In the genomic region with DNA sequence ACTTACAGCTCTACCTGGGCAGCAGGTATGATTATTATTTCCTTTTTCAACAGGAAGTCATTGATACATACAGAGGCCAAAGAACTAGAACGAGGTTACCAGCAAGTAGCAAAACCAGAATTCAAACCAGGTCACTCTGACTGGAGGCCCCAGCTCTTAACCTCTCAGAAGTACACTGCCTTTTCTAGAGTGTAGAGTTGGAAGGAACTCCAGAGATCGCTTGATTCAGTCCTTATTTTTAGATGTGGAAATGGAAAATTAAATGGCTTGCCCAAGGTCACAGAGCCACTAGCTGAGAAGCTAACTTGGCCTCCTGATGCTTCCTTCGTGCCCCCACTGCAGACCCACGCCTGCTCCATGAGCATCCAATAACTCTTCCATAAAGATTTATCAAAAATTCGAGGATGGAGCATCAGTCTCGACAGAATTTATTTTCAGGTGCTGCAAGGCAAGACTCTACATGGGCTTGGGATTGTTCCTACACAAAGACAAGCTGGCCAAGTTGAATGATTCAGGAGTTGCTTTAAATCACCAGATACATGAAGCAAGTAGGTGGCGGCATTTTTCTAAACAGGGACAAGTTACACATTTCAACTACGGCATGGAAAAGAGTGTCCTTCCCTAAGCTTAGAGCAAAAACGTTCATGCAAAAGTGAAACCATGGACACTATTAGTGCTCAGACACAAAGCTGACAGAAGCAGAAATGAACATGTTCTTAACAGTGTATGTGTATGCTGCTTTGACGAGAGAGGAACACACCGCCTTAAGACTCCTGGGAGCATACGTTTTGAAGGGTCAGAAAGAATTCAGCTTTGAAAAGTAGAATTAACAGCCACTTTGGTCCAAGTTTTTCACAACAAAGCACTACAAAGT, we compare ENCODE assay signal across 36 cellular contexts.
DNase-seq lines count a peak whose midpoint lies in the region; ATAC-seq, FAIRE-seq and TF ChIP-seq lines count a peak whose summit lies in the region.
"Had no signal": no experiment of that assay in that cellular context is flagged by ENCODE, and none has a peak within 500 bp of the region (broad histone marks: within the 10 kb centered on the region; RNA-seq: fewer than 3 reads in every experiment).

No MANE protein-coding gene starts in this region.

- H3K27me3 Mint-ChIP-seq in H9 (ENCODE audit: low read depth) = no peaks in the 10 kb centered on the region
- H3K27me3 Mint-ChIP-seq: CD4-positive, CD25-positive, alpha-beta regulatory T cell; dendritic cell treated with granulocyte-macrophage colony-stimulating factor and Interleukin-4, amounts not matched to agents 40 ng/mL and 50 ng/mL, for 4 days had no signal

- no peak overlapping the region for H3K56ac ChIP-seq in H9 (ENCODE audit: insufficient read length, low read depth, low read length)

- H3K4me3 ChIP-seq in ascending aorta (peak overlapping the region; percentile 28 to 57), sigmoid colon (peak overlapping the region in 2 of 4 donors; percentile 17 to 20)
- H3K4me3 ChIP-seq: GM23248, MG63, prostate gland, skin epidermis, thyroid gland had no signal

- no peak for TF ChIP-seq CTCF in H9 (conservative IDR thresholded peaks at IDR 0.05)
- TF ChIP-seq CTCF in ascending aorta (IDR thresholded peaks at IDR 0.05) = no peak
- no peak for TF ChIP-seq CTCF in sigmoid colon (IDR thresholded peaks at IDR 0.05)

- no peak overlapping the region for H4K91ac ChIP-seq in H9 (ENCODE audit: insufficient read length, low read depth, low read length)

- H2BK5ac ChIP-seq in H9 (ENCODE audit: insufficient read length, low read length) = no peak overlapping the region

- no peak overlapping the region for H3K27ac ChIP-seq in H9 (ENCODE audit: insufficient read length, low read depth, low read length)
- peak overlapping the region; percentile 71 to 76 for H3K27ac ChIP-seq in ascending aorta
- peak overlapping the region in 3 of 4 donors; percentile 47 to 61 (median 47) for H3K27ac ChIP-seq in sigmoid colon
- H3K27ac ChIP-seq: GM23248, KMS-11, prostate gland, thyroid gland had no signal

- H2AFZ ChIP-seq in H9 (ENCODE audit: low read length) = no peak overlapping the region
- H2AFZ ChIP-seq: GM23248 had no signal

- H3K36me3 ChIP-seq in ascending aorta (no peaks in the 10 kb centered on the region), sigmoid colon (no peaks in the 10 kb centered on the region)
- H3K36me3 ChIP-seq: esophagus muscularis mucosa, MG63, prostate gland, thyroid gland had no signal

- H3K18ac ChIP-seq in H9 (ENCODE audit: insufficient read length, low read depth, low read length) = no peak overlapping the region

- no peaks in the 10 kb centered on the region for H3K4me1 ChIP-seq in H9 (ENCODE audit: insufficient read depth, low read length)
- peaks cover 5 to 59% of the 10 kb centered on the region in 2 donors for H3K4me1 ChIP-seq in ascending aorta
- H3K4me1 ChIP-seq in sigmoid colon = peaks cover 0 to 71% (median 39%) of the 10 kb centered on the region in 4 donors
- H3K4me1 ChIP-seq: prostate gland, thyroid gland had no signal

- no peaks in the 10 kb centered on the region for H4K20me1 ChIP-seq in H9 (ENCODE audit: control insufficient read depth, insufficient read depth, insufficient read length)

- intact Hi-C loops in ascending aorta (cut with DNase I) (loop anchor here (5.0 kb wide), 1 partner anchor 423 kb away; no protein-coding TSS in a partner anchor), sigmoid colon (cut with DNase I) (no loop called here)

- H2BK120ac ChIP-seq in H9 (ENCODE audit: low read depth, low read length, poor library complexity, severe bottlenecking) = no peak overlapping the region

- H3K9ac ChIP-seq in H9 (ENCODE audit: extremely low read depth, insufficient read length, low read length) = no peak overlapping the region
- H3K9ac ChIP-seq: GM23248, KMS-11 had no signal

- no peak overlapping the region for H3K14ac ChIP-seq in H9 (ENCODE audit: insufficient read depth, low read length)

- H3K4ac ChIP-seq in H9 (ENCODE audit: low read depth, low read length) = no peak overlapping the region

- H3K4me1 Mint-ChIP-seq in H9 = no peaks in the 10 kb centered on the region
- H3K4me1 Mint-ChIP-seq: activated naive CD8-positive, alpha-beta T cell treated with anti-CD3 and anti-CD28 coated beads for 36 hours; CD4-positive, CD25-positive, alpha-beta regulatory T cell had no signal

- H3K23me2 ChIP-seq in H9 (ENCODE audit: insufficient read length, low read depth, low read length, poor library complexity, severe bottlenecking) = no peaks in the 10 kb centered on the region

- no peak for ATAC-seq in GM21367 (IDR thresholded peaks at IDR 0.05; ENCODE audit: unreplicated experiment)
- no peak for ATAC-seq in activated naive CD4-positive, alpha-beta T cell treated with anti-CD3 and anti-CD28 coated beads, Interleukin-2, amount 50 U/mL, for 72 hours
- ATAC-seq: left colon, T-helper 17 cell had no signal

- no peak for TF ChIP-seq EP300 in sigmoid colon (IDR thresholded peaks at IDR 0.05)

- FAIRE-seq in islet of Langerhans (lab: Jason Lieb, UNC) = peak; percentile 17
- FAIRE-seq: astrocyte, TTC549 had no signal

- no peak overlapping the region for H3K27ac Mint-ChIP-seq in H9
- no peak overlapping the region for H3K27ac Mint-ChIP-seq in activated naive CD4-positive, alpha-beta T cell treated with anti-CD3 and anti-CD28 coated beads, Interleukin-2, amount 50 U/mL, for 72 hours
- H3K27ac Mint-ChIP-seq: activated naive CD8-positive, alpha-beta T cell treated with anti-CD3 and anti-CD28 coated beads for 36 hours; CD4-positive, CD25-positive, alpha-beta regulatory T cell; dendritic cell treated with granulocyte-macrophage colony-stimulating factor and Interleukin-4, amounts not matched to agents 40 ng/mL and 50 ng/mL, for 4 days; T-helper 17 cell had no signal

- no peak overlapping the region for H2BK12ac ChIP-seq in H9 (ENCODE audit: insufficient read length, low read depth, low read length)

- H4K8ac ChIP-seq in H9 (replicated peaks; ENCODE audit: insufficient read length, low read depth, low read length) = no peak overlapping the region

- no peak overlapping the region for H3T11ph ChIP-seq in H9 (ENCODE audit: low read length)

- H3K9me3 ChIP-seq in H9 (ENCODE audit: control insufficient read depth, low read depth, low read length) = no peaks in the 10 kb centered on the region
- no peaks in the 10 kb centered on the region for H3K9me3 ChIP-seq in ascending aorta
- no peaks in the 10 kb centered on the region for H3K9me3 ChIP-seq in sigmoid colon
- H3K9me3 ChIP-seq: esophagus muscularis mucosa, MG63, prostate gland, thyroid gland had no signal

- no peaks in the 10 kb centered on the region for H3K36me3 Mint-ChIP-seq in H9 (ENCODE audit: insufficient read depth in 1 of 3, low read depth in 3 of 3)
- no peaks in the 10 kb centered on the region for H3K36me3 Mint-ChIP-seq in activated naive CD4-positive, alpha-beta T cell treated with anti-CD3 and anti-CD28 coated beads, Interleukin-2, amount 50 U/mL, for 72 hours
- H3K36me3 Mint-ChIP-seq: activated naive CD8-positive, alpha-beta T cell treated with anti-CD3 and anti-CD28 coated beads for 36 hours; CD4-positive, CD25-positive, alpha-beta regulatory T cell had no signal

- DNase-seq in H9 (no peak), ascending aorta (ENCODE audit: low spot score in 2 of 2) (no peak), sigmoid colon (no peak), ureter (ENCODE audit: low spot score) (no peak), HK-2 (ENCODE audit: unreplicated experiment) (no peak)
- no peak for DNase-seq in activated naive CD4-positive, alpha-beta T cell treated with anti-CD3 and anti-CD28 coated beads, Interleukin-2, amount 50 U/mL, for 72 hours (ENCODE audit: low spot score in 2 of 2)
- DNase-seq: activated CD4-positive, alpha-beta T cell treated with anti-CD3 and anti-CD28 coated beads, Interleukin-2, amount 50 U/mL, for 1 hour; activated CD4-positive, CD25-positive, alpha-beta regulatory T cell; activated effector memory CD4-positive, alpha-beta T cell treated with Interleukin-2 at 50 U/mL for 16 hours; activated naive CD8-positive, alpha-beta T cell treated with anti-CD3 and anti-CD28 coated beads for 36 hours; activated T-cell treated with anti-CD3 and anti-CD28 coated beads, Interleukin-2, amount 50 U/mL, for 1 hour; AML-193; CD4-positive, CD25-positive, alpha-beta regulatory T cell; central memory CD4-positive, alpha-beta T cell; DND-41; foreskin fibroblast; GF-D8; GM23248; left colon; MG63; NCI-H1105; NCI-H187 treated with DMSO at 0.1 percent for 48 hours; NCI-H2171 treated with DMSO at 0.1 percent for 48 hours; NCI-H510A; stimulated activated naive CD4-positive, alpha-beta T cell treated with Interleukin-2 at 50 U/mL for 16 hours; T-helper 17 cell; thyroid gland had no signal

- H3K27me3 ChIP-seq in H9 (ENCODE audit: insufficient read depth, low read length) (no peaks in the 10 kb centered on the region), ascending aorta (no peaks in the 10 kb centered on the region), sigmoid colon (no peaks in the 10 kb centered on the region)
- H3K27me3 ChIP-seq: esophagus muscularis mucosa, MG63, thyroid gland had no signal

- H3K4me3 Mint-ChIP-seq in H9 = no peak overlapping the region
- H3K4me3 Mint-ChIP-seq: activated naive CD8-positive, alpha-beta T cell treated with anti-CD3 and anti-CD28 coated beads for 36 hours; CD4-positive, CD25-positive, alpha-beta regulatory T cell; dendritic cell treated with granulocyte-macrophage colony-stimulating factor and Interleukin-4, amounts not matched to agents 40 ng/mL and 50 ng/mL, for 4 days; T-helper 17 cell had no signal

- TF ChIP-seq POLR2A in sigmoid colon (IDR thresholded peaks at IDR 0.05) = no peak

- H3K79me1 ChIP-seq in H9 (ENCODE audit: insufficient read depth, low read depth, low read length, poor library complexity, severe bottlenecking) = no peaks in the 10 kb centered on the region

- H2BK20ac ChIP-seq in H9 (ENCODE audit: low read depth, low read length, poor library complexity, severe bottlenecking) = no peak overlapping the region

- 0 out of 2 replicates have a peak overlapping the region, but pooled peaks have one; percentile 33 for H2BK15ac ChIP-seq in H9 (ENCODE audit: low read depth, low read length)

- no peaks in the 10 kb centered on the region for H3K9me3 Mint-ChIP-seq in H9
- no peaks in the 10 kb centered on the region for H3K9me3 Mint-ChIP-seq in activated naive CD4-positive, alpha-beta T cell treated with anti-CD3 and anti-CD28 coated beads, Interleukin-2, amount 50 U/mL, for 72 hours
- H3K9me3 Mint-ChIP-seq: activated naive CD8-positive, alpha-beta T cell treated with anti-CD3 and anti-CD28 coated beads for 36 hours; CD4-positive, CD25-positive, alpha-beta regulatory T cell; dendritic cell treated with granulocyte-macrophage colony-stimulating factor and Interleukin-4, amounts not matched to agents 40 ng/mL and 50 ng/mL, for 4 days had no signal

- H2AK5ac ChIP-seq in H9 (ENCODE audit: insufficient read length, low read length) = no peak overlapping the region

- WGBS in H9 (ENCODE audit: extremely low coverage, insufficient read length, low lambda C conversion rate) = no CpG with 5 or more reads among the region's 12 CpGs
- WGBS in sigmoid colon, 2 donors = 73 to 88% methylated on average over 12 of the region's 12 CpGs

- H4K5ac ChIP-seq in H9 (ENCODE audit: insufficient read length, low read depth, low read length) = no peak overlapping the region

- H3K23ac ChIP-seq in H9 (ENCODE audit: insufficient read length, low read depth, low read length) = no peak overlapping the region

- H3K4me2 ChIP-seq in H9 (ENCODE audit: insufficient read depth, insufficient read length, low read length) = no peak overlapping the region
- H3K4me2 ChIP-seq: KMS-11 had no signal

- no peaks in the 10 kb centered on the region for H3K79me2 ChIP-seq in H9 (ENCODE audit: insufficient read depth, low read length)
